In genomic region chrX:10235851-10236250, GRCh38 we compare ENCODE assay signal across 13 cellular contexts.
A peak's percentile ranks its signal among the peaks of the same experiment; 100 is the strongest.
DNase-seq lines count a peak whose midpoint lies in the region; ATAC-seq, FAIRE-seq and TF ChIP-seq lines count a peak whose summit lies in the region.
"Had no signal": no experiment of that assay in that cellular context is flagged by ENCODE, and none has a peak within 500 bp of the region (broad histone marks: within the 10 kb centered on the region; RNA-seq: fewer than 3 reads in every experiment).

No MANE protein-coding gene starts in this region.

- DNase-seq in HepG2 (ENCODE audit: low spot score) = peak; percentile 3
- no peak for DNase-seq in right lobe of liver
- DNase-seq in amniotic epithelial cell (ENCODE audit: low read depth) = peak; percentile 65
- no peak for DNase-seq in heart right ventricle
- DNase-seq in urothelium cell line (ENCODE audit: low spot score) = peak; percentile 22
- no peak for DNase-seq in DMS53 treated with DMSO at 0.1 percent for 48 hours (lab: John Stamatoyannopoulos, UW; ENCODE audit: unreplicated experiment)
- DNase-seq in NCI-H2171 (lab: John Stamatoyannopoulos, UW) = no peak
- no peak for DNase-seq in activated gamma-delta T cell (lab: John Stamatoyannopoulos, UW)
- DNase-seq: DMS 273 treated with DMSO at 0.1 percent for 48 hours, NCI-H446, WERI-Rb-1 had no signal

- in situ Hi-C loops in HepG2 (cut with HindIII; ENCODE audit: extremely low pct_ligation_motif_present, low pct_unique_long_range_greater_than_20kb) = no loop called here

- H3K4me1 ChIP-seq in HepG2 (ENCODE audit: insufficient read depth, low read length) (no peaks in the 10 kb centered on the region), right lobe of liver (no peaks in the 10 kb centered on the region), heart right ventricle (no peaks in the 10 kb centered on the region)

- TF ChIP-seq EP300 in HepG2 (IDR thresholded peaks at IDR 0.05; ENCODE audit: low read depth in 2 of 2, low read length in 2 of 2) (no peak), HepG2 (CRISPR knock-in tag; IDR thresholded peaks at IDR 0.05; ENCODE audit: borderline replicate concordance) (no peak)

- H3K27ac ChIP-seq in HepG2 (ENCODE audit: extremely low read length, insufficient read depth, low read length) = no peak overlapping the region
- no peak overlapping the region for H3K27ac ChIP-seq in right lobe of liver
- H3K27ac ChIP-seq in heart right ventricle = peak overlapping the region in 1 of 10 donors; percentile 31
- H3K27ac ChIP-seq: neutrophil, thoracic aorta, WERI-Rb-1 had no signal

- ATAC-seq in HepG2 (no peak), right lobe of liver (no peak), heart right ventricle (peak in 6 of 8 donors; percentile 21 to 76 (median 51))

- CTCF ChIA-PET in HepG2 (lab: Yijun Ruan, JAX; ENCODE audit: low intra/inter-chr PET ratio, low total read pairs) = no interaction called here

- H3K36me3 ChIP-seq in HepG2 (replicated peaks in 1 of 2; ENCODE audit: control insufficient read depth in 1 of 2, insufficient read depth in 2 of 2, low read length in 2 of 2) = no peaks in the 10 kb centered on the region
- no peaks in the 10 kb centered on the region for H3K36me3 ChIP-seq in right lobe of liver
- peaks cover 0 to 13% (median 0%) of the 10 kb centered on the region in 9 donors for H3K36me3 ChIP-seq in heart right ventricle
- H3K36me3 ChIP-seq: neutrophil, thoracic aorta, WERI-Rb-1 had no signal

- H3K9me3 ChIP-seq in HepG2 (ENCODE audit: low read length) (no peaks in the 10 kb centered on the region), right lobe of liver (no peaks in the 10 kb centered on the region), heart right ventricle (no peaks in the 10 kb centered on the region)
- H3K9me3 ChIP-seq: neutrophil, thoracic aorta had no signal

- POLR2A ChIA-PET in HepG2 (lab: Yijun Ruan, JAX) = no interaction called here

- H3K4me3 ChIP-seq in HepG2 (replicated peaks in 1 of 3; ENCODE audit: insufficient read depth in 1 of 3, low read depth in 2 of 3, low read length in 3 of 3) = no peak overlapping the region
- H3K4me3 ChIP-seq in right lobe of liver = no peak overlapping the region
- H3K4me3 ChIP-seq in heart right ventricle = no peak overlapping the region
- H3K4me3 ChIP-seq: thoracic aorta had no signal

- H2AFZ ChIP-seq in HepG2 (ENCODE audit: low read length) = no peak overlapping the region

- H3K27me3 ChIP-seq in HepG2 (ENCODE audit: control insufficient read depth in 1 of 2, insufficient read depth in 2 of 2, low read length in 2 of 2) (no peaks in the 10 kb centered on the region), right lobe of liver (no peaks in the 10 kb centered on the region), heart right ventricle (peaks cover 0 to 10% (median 0%) of the 10 kb centered on the region in 7 donors)
- H3K27me3 ChIP-seq: neutrophil had no signal

- no peak for TF ChIP-seq POLR2A in HepG2 (IDR thresholded peaks at IDR 0.05; ENCODE audit: insufficient read depth in 1 of 2, low read depth in 2 of 2, low read length in 2 of 2)
- TF ChIP-seq POLR2A in right lobe of liver (IDR thresholded peaks at IDR 0.05) = no peak

- TF ChIP-seq CTCF in HepG2 (CRISPR knock-in tag; IDR thresholded peaks at IDR 0.05) (no peak), right lobe of liver (IDR thresholded peaks at IDR 0.05) (no peak), heart right ventricle (IDR thresholded peaks at IDR 0.05) (no peak)

- no peak overlapping the region for H3K4me2 ChIP-seq in HepG2 (ENCODE audit: low read depth, low read length)

- BruUV-seq in HepG2 (replicated peaks; lab: Mats Ljungman, UMichigan) = no TSS peak

- no peaks in the 10 kb centered on the region for H3K79me2 ChIP-seq in HepG2 (ENCODE audit: insufficient read depth, low read length)

- TF ChIP-seq RAD21 in HepG2 (CRISPR knock-in tag; IDR thresholded peaks at IDR 0.05) = no peak

- no peak overlapping the region for H3K9ac ChIP-seq in HepG2 (ENCODE audit: insufficient read depth, low read depth, low read length)

- WGBS in HepG2 (ENCODE audit: low lambda C conversion rate) = 80% methylated on average over 7 of the region's 7 CpGs
- 75% methylated on average over 7 of the region's 7 CpGs for WGBS in right lobe of liver (ENCODE audit: insufficient coverage, low coverage, low lambda C conversion rate, missing lambda C conversion rate)
- 70 to 79% methylated on average over 7 of the region's 7 CpGs for WGBS in heart right ventricle, 2 donors

- intact Hi-C loops in HepG2 (cut with micrococcal nuclease; ENCODE audit: unreplicated experiment) = no loop called here
- intact Hi-C loops in right lobe of liver (cut with DNase I) = no loop called here
- intact Hi-C loops in heart right ventricle (cut with DNase I) = no loop called here

- no peak for FAIRE-seq in HepG2 (lab: Jason Lieb, UNC)
- no peak for FAIRE-seq in urothelium cell line (lab: Jason Lieb, UNC)

- no peaks in the 10 kb centered on the region for H4K20me1 ChIP-seq in HepG2 (ENCODE audit: insufficient read depth, low read length)

TF ChIP-seq in HepG2, 621 proteins besides CTCF, POLR2A, EP300 and RAD21:
- TF ChIP-seq GABPA (IDR thresholded peaks at IDR 0.05; ENCODE audit: low read depth, low read length) (no peak), GABPA (CRISPR knock-in tag; IDR thresholded peaks at IDR 0.05; ENCODE audit: low read depth) (peak; percentile 40), SIN3B (IDR thresholded peaks at IDR 0.05; ENCODE audit: low read length) (no peak), NR2C2 (CRISPR knock-in tag; IDR thresholded peaks at IDR 0.05; ENCODE audit: borderline replicate concordance) (peak; percentile 51; the same call in 1 of the 2 replicates), XRCC5 (optimal IDR thresholded peaks at IDR 0.05; ENCODE audit: low read length) (no peak), ATF3 (CRISPR knock-in tag; IDR thresholded peaks at IDR 0.05) (no peak)

Comparison
In these comparisons a context has a peak if more than half of its experiments do, and no peak if none do; other contexts are left out.
1. DNase-seq: peak in HepG2 (single experiment), amniotic epithelial cell (single experiment) and urothelium cell line (single experiment); none in right lobe of liver (0 of 3), heart right ventricle (0 of 2), DMS53 treated with DMSO at 0.1 percent for 48 hours (single experiment), NCI-H2171 (single experiment) and activated gamma-delta T cell (single experiment).
2. ATAC-seq: peak in heart right ventricle (6 of 8); none in HepG2 (single experiment) and right lobe of liver (0 of 4).